1 cellular context compared by ENCODE assay signal in the genomic region with DNA sequence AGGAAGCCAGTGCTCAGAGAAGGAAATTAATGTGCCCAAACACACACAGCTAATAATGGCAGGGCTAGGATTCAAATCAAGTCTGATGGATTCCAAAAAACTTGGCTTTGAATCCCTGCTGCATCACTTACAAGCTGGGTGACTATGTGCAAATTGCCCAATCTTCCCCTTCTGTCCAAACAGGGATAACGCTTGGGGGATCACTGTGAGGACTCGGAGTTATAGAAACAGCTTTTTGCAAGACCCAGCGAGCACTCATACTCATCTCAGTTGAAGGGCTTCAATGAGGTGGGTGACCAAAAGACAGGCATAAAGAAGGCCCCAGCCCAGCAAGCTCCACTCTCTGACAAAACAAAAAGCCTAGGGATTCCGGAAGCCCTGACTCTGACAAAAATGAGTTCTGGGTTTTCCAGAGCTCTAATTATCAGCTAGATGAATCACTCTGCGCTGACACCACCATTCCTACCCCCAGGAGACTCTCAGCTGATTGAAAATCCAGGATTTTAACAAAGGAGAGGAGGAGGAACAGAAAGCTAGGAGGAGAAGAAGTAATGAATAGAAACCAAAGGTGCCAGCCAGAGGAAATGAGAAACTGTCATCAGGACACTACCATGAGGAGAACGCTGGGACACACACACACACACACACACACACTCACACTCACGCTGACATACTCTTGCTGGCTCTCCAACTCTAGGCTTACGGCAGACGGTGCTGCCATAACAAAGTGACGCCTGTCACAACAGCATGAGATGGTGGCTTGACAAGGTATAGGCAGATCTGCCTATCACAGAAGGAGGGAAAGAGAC.
TF ChIP-seq lines count a peak whose summit lies in the region.

No MANE protein-coding gene starts in this region.

TF ChIP-seq in H1, 55 proteins besides CTCF, POLR2A, EP300 and RAD21:
- TF ChIP-seq EZH2 (IDR thresholded peaks at IDR 0.05; ENCODE audit: low read depth, low read length, severe bottlenecking) = no peak
- TF ChIP-seq BRCA1 (IDR thresholded peaks at IDR 0.05; ENCODE audit: low read depth, low read length) = no peak
- no peak for TF ChIP-seq JUN (IDR thresholded peaks at IDR 0.05; ENCODE audit: low read depth, low read length)
- TF ChIP-seq JUND (IDR thresholded peaks at IDR 0.05; ENCODE audit: low read length) = no peak
- TF ChIP-seq, protein P1, sequence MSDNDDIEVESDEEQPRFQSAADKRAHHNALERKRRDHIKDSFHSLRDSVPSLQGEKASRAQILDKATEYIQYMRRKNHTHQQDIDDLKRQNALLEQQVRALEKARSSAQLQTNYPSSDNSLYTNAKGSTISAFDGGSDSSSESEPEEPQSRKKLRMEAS (IDR thresholded peaks at IDR 0.05) = no peak
- no peak for TF ChIP-seq ZNF274 (IDR thresholded peaks at IDR 0.05; ENCODE audit: borderline replicate concordance, extremely low read depth, low read length)
- no peak for TF ChIP-seq HDAC6 (IDR thresholded peaks at IDR 0.05; ENCODE audit: low read depth, low read length)
- TF ChIP-seq RNF2 (IDR thresholded peaks at IDR 0.05; ENCODE audit: borderline replicate concordance, low read depth, low read length, missing control alignments, poor library complexity, severe bottlenecking) = no peak
- TF ChIP-seq NRF1 (IDR thresholded peaks at IDR 0.05; ENCODE audit: low read depth, low read length) = no peak
- TF ChIP-seq CTBP2 (IDR thresholded peaks at IDR 0.05; ENCODE audit: borderline replicate concordance, insufficient read depth, insufficient read length, low read length) = no peak
